In genomic region chr5:93705896-93706295, GRCh38 we compare ENCODE assay signal across 18 cellular contexts. TPM values are rescaled to one million over a fixed set of nuclear protein-coding genes. Genes with fewer than 3 reads are reported as not detected.
A peak's percentile ranks its signal among the peaks of the same experiment; 100 is the strongest.
DNase-seq lines count a peak whose midpoint lies in the region; ATAC-seq and TF ChIP-seq lines count a peak whose summit lies in the region.
"Had no signal": no experiment of that assay in that cellular context is flagged by ENCODE, and none has a peak within 500 bp of the region (broad histone marks: within the 10 kb centered on the region; RNA-seq: fewer than 3 reads in every experiment).

No MANE protein-coding gene starts in this region.

- no peak overlapping the region for H3K4me3 ChIP-seq in cardiac fibroblast (replicated peaks in 1 of 2; ENCODE audit: low read depth in 2 of 2, low read length in 2 of 2)
- H3K4me3 ChIP-seq in foreskin fibroblast (ENCODE audit: low read depth in 1 of 2, low read length in 2 of 2): no peak overlapping the region
- no peak overlapping the region for H3K4me3 ChIP-seq in left ventricle myocardium inferior
- H3K4me3 ChIP-seq: MG63 had no signal

- TF ChIP-seq CTCF in cardiac fibroblast (IDR thresholded peaks at IDR 0.05; ENCODE audit: low read depth, low read length) (no peak), foreskin fibroblast (IDR thresholded peaks at IDR 0.05; ENCODE audit: low read depth, low read length) (no peak), left ventricle myocardium inferior (IDR thresholded peaks at IDR 0.05; ENCODE audit: borderline replicate concordance) (no peak)

- no peaks in the 10 kb centered on the region for H3K36me3 ChIP-seq in left ventricle myocardium inferior
- H3K36me3 ChIP-seq: MG63 had no signal

- ATAC-seq in GM21367 (IDR thresholded peaks at IDR 0.05; ENCODE audit: unreplicated experiment) (no peak), HG03469 (IDR thresholded peaks at IDR 0.05; ENCODE audit: unreplicated experiment) (no peak)

- intact Hi-C loops in left ventricle myocardium inferior (cut with micrococcal nuclease): no loop called here

- H3K9me3 ChIP-seq in left ventricle myocardium inferior (replicated peaks): no peaks in the 10 kb centered on the region
- H3K9me3 ChIP-seq: MG63 had no signal

- no peaks in the 10 kb centered on the region for H3K27me3 ChIP-seq in left ventricle myocardium inferior (ENCODE audit: low read depth)
- H3K27me3 ChIP-seq: MG63 had no signal

- H3K27ac ChIP-seq in left ventricle myocardium inferior (replicated peaks): no peak overlapping the region
- H3K27ac ChIP-seq: KMS-11 had no signal

- DNase-seq in HCEC 1CT (peak; percentile 68), RPMI7951 (ENCODE audit: low read depth) (peak; percentile 6), cardiac fibroblast (ENCODE audit: low read depth in 2 of 2) (peak; percentile 11 to 56), foreskin fibroblast (peak; percentile 18 to 59), left ventricle myocardium inferior (no peak)
- no peak for DNase-seq in stimulated activated CD4-positive, alpha-beta T cell treated with anti-CD3 and anti-CD28 coated beads, Interleukin-4, amount 100 ng/mL, for 4 hours
- DNase-seq: ACHN; CD4-positive, CD25-positive, alpha-beta regulatory T cell; GOT3; MG63; NCI-H1092 treated with DMSO at 0.1 percent for 48 hours; NCI-H187 treated with DMSO at 0.1 percent for 48 hours; NCI-H2171; NCI-H510A treated with DMSO at 0.1 percent for 48 hours; SIG-M5 had no signal

- no peaks in the 10 kb centered on the region for H3K4me1 ChIP-seq in left ventricle myocardium inferior

RNA-seq across cellular contexts. Expression of gene POU5F2, which starts 35.5 kb away (rescaled TPM):
- 0.10 and 0.24 TPM in 2 replicates for total RNA-seq in RPMI7951 (2014; rRNA removed; shearing (Covaris generic))
- 0.16 TPM for total RNA-seq in left ventricle myocardium inferior

Comparison
In these comparisons a context has a peak if more than half of its experiments do, and no peak if none do; other contexts are left out.
1. DNase-seq: peak in HCEC 1CT (single experiment), RPMI7951 (single experiment), cardiac fibroblast (2 of 2) and foreskin fibroblast (2 of 2); none in left ventricle myocardium inferior (single experiment) and stimulated activated CD4-positive, alpha-beta T cell treated with anti-CD3 and anti-CD28 coated beads, Interleukin-4, amount 100 ng/mL, for 4 hours (0 of 2).